9 cellular contexts compared by ENCODE assay signal in the genomic region with DNA sequence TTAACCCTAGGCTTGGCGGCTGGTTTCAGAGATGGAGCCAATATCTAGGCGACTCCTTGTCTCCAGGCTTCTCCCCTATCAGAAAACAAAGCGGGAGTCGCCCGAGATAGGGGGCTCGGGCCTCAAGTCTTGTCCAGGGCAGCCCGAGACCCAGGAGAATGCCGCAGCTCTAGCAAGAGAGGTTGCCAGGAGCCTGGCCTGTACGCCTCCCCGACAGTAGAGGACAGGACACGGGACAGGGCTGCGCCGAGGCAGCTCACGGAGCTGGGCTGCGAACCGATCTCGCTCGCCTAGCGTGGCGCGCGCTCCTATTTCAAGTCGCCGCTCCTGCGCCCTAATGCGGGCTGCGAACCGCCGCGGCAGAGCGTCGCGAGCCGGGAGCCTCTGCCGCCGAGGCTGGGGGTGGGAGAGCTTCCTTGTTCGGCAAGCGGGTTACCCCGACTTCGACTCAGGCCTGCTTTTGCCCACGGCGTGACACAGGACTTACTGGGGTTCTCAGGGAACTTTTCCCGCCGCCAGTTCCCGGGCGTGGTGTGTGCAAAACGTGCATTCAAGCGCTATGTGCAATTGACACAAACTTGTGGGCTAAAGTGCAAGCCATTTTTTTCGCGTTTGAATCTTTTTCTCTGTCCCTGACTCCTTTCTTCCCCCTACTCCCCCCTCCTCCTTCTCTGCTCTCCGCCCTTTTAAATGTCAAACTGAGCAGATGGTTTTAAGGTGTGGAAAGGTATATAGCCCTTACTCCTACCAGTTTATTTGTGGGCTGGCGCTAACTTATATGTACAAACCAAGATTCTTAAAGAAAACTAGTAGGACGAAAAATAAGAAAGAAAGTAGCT. TPM values are rescaled to one million over a fixed set of nuclear protein-coding genes. Genes with fewer than 3 reads are reported as not detected.
A peak's percentile ranks its signal among the peaks of the same experiment; 100 is the strongest.
DNase-seq lines count a peak whose midpoint lies in the region; ATAC-seq lines count a peak whose summit lies in the region.
"Had no signal": no experiment of that assay in that cellular context is flagged by ENCODE, and none has a peak within 500 bp of the region (broad histone marks: within the 10 kb centered on the region; RNA-seq: fewer than 3 reads in every experiment).

No MANE protein-coding gene starts in this region.

- no peak overlapping the region for H3K14ac ChIP-seq in neuronal stem cell (ENCODE audit: low read length)

- ATAC-seq in left ventricle myocardium superior (no peak), GM18517 (IDR thresholded peaks at IDR 0.05; ENCODE audit: unreplicated experiment) (no peak), GM18861 (IDR thresholded peaks at IDR 0.05; ENCODE audit: unreplicated experiment) (no peak)

- H3K18ac ChIP-seq in neuronal stem cell (ENCODE audit: low read length): peak overlapping the region; percentile 91

- H3K36me3 ChIP-seq in H7 (replicated peaks; ENCODE audit: control insufficient read depth, insufficient read depth, low read length) (no peaks in the 10 kb centered on the region), NT2/D1 (ENCODE audit: insufficient read depth, insufficient read length, low read length) (no peaks in the 10 kb centered on the region), neuronal stem cell (replicated peaks in 1 of 2; ENCODE audit: control insufficient read depth in 2 of 2, insufficient read depth in 2 of 2, low read length in 2 of 2) (no peaks in the 10 kb centered on the region)

- H3K4me2 ChIP-seq in neuronal stem cell (ENCODE audit: insufficient read depth, low read length, poor library complexity, severe bottlenecking): peak overlapping the region; percentile 84

- H2BK12ac ChIP-seq in neuronal stem cell (ENCODE audit: low read length): peak overlapping the region; percentile 63

- no peak overlapping the region for H4K8ac ChIP-seq in neuronal stem cell (ENCODE audit: low read depth, low read length)

- H3K9me3 ChIP-seq in NT2/D1 (ENCODE audit: insufficient read depth, low read length) (no peaks in the 10 kb centered on the region), neuronal stem cell (replicated peaks in 1 of 2; ENCODE audit: control insufficient read depth in 2 of 2, insufficient read depth in 1 of 2, low read depth in 1 of 2, low read length in 2 of 2) (no peaks in the 10 kb centered on the region)

- peaks cover 38% of the 10 kb centered on the region for H3K4me1 Mint-ChIP-seq in T-helper 2 cell treated with Interferon-gamma antibody and Interleukin-4, amounts not matched to agents 5 μg/mL and 100 μg/mL, for 36 hours (ENCODE audit: low read depth)

- peaks cover 2% of the 10 kb centered on the region for H3K79me1 ChIP-seq in neuronal stem cell (ENCODE audit: low read depth, low read length)

- H3K4ac ChIP-seq in neuronal stem cell (ENCODE audit: low read length): no peak overlapping the region

- H3K36me3 Mint-ChIP-seq in T-helper 2 cell treated with Interferon-gamma antibody and Interleukin-4, amounts not matched to agents 5 μg/mL and 100 μg/mL, for 36 hours (ENCODE audit: low read depth): peaks cover 6% of the 10 kb centered on the region

- peak overlapping the region; percentile 30 for H3K4me3 ChIP-seq in H7 (ENCODE audit: insufficient read depth, low read depth, low read length)
- H3K4me3 ChIP-seq in NT2/D1 (ENCODE audit: insufficient read length, low read depth): peak overlapping the region; percentile 39
- peak overlapping the region; percentile 31 to 47 for H3K4me3 ChIP-seq in neuronal stem cell (ENCODE audit: low read length in 2 of 2)

- H3K4me1 ChIP-seq in NT2/D1 (ENCODE audit: insufficient read depth, insufficient read length) (peaks cover 9% of the 10 kb centered on the region), neuronal stem cell (ENCODE audit: control insufficient read depth in 2 of 2, insufficient read depth in 1 of 2, low read depth in 1 of 2, low read length in 2 of 2) (peaks cover 35% of the 10 kb centered on the region in 2 donors)

- H2BK5ac ChIP-seq in neuronal stem cell (ENCODE audit: low read length): peak overlapping the region; percentile 49

- H4K91ac ChIP-seq in neuronal stem cell (ENCODE audit: low read depth, low read length, poor library complexity): no peak overlapping the region

- H3K27me3 ChIP-seq in H7 (ENCODE audit: control insufficient read depth, insufficient read depth, low read length): peaks cover 80% of the 10 kb centered on the region
- peaks cover 79% of the 10 kb centered on the region for H3K27me3 ChIP-seq in NT2/D1 (ENCODE audit: insufficient read depth, insufficient read length)
- H3K27me3 ChIP-seq in neuronal stem cell (ENCODE audit: control insufficient read depth in 3 of 3, insufficient read depth in 3 of 3, low read depth in 1 of 3, low read length in 3 of 3): peaks cover 12 to 70% (median 67%) of the 10 kb centered on the region in 3 experiments

- intact Hi-C loops in left ventricle myocardium superior (cut with micrococcal nuclease): no loop called here

- no peak overlapping the region for H2BK15ac ChIP-seq in neuronal stem cell (ENCODE audit: low read length)

- peaks cover 92% of the 10 kb centered on the region for H3K27me3 Mint-ChIP-seq in T-helper 2 cell treated with Interferon-gamma antibody and Interleukin-4, amounts not matched to agents 5 μg/mL and 100 μg/mL, for 36 hours (ENCODE audit: low read depth)

- H3K9ac ChIP-seq in NT2/D1 (ENCODE audit: insufficient read length, low read depth): peak overlapping the region; percentile 66
- peak overlapping the region; percentile 82 for H3K9ac ChIP-seq in neuronal stem cell (ENCODE audit: low read depth, low read length, poor library complexity)

- peak overlapping the region; percentile 89 for H2AFZ ChIP-seq in neuronal stem cell (ENCODE audit: low read length)

- no peak overlapping the region for H3K4me3 Mint-ChIP-seq in T-helper 2 cell treated with Interferon-gamma antibody and Interleukin-4, amounts not matched to agents 5 μg/mL and 100 μg/mL, for 36 hours
- H3K4me3 Mint-ChIP-seq: dendritic cell treated with granulocyte-macrophage colony-stimulating factor and Interleukin-4, amounts not matched to agents 40 ng/mL and 50 ng/mL, for 4 days had no signal

- H2AK5ac ChIP-seq in neuronal stem cell (ENCODE audit: low read depth, low read length): no peak overlapping the region

- no peak overlapping the region for H2BK120ac ChIP-seq in neuronal stem cell (ENCODE audit: low read depth, low read length)

- H3K9me3 Mint-ChIP-seq in T-helper 2 cell treated with Interferon-gamma antibody and Interleukin-4, amounts not matched to agents 5 μg/mL and 100 μg/mL, for 36 hours: no peaks in the 10 kb centered on the region

- no CpG with 5 or more reads among the region's 53 CpGs for WGBS in neuronal stem cell (ENCODE audit: extremely low coverage in 2 of 2, insufficient read length in 2 of 2, insufficient replicate concordance in 1 of 2), 2 donors

- H3K27ac ChIP-seq in neuronal stem cell (replicated peaks; ENCODE audit: low read length): no peak overlapping the region

- peak overlapping the region; percentile 39 for H3K23ac ChIP-seq in neuronal stem cell (ENCODE audit: low read depth, low read length, poor library complexity)

- peak; percentile 72 for DNase-seq in H7
- no peak for DNase-seq in NT2/D1 (ENCODE audit: low read depth, low spot score)
- DNase-seq in left ventricle myocardium superior: peak; percentile 48
- DNase-seq in neuronal stem cell (ENCODE audit: low spot score): no peak
- no peak for DNase-seq in T-helper 2 cell treated with Interferon-gamma antibody and Interleukin-4, amounts not matched to agents 5 μg/mL and 100 μg/mL, for 36 hours (ENCODE audit: low spot score)
- DNase-seq: EL had no signal

- H3K27ac Mint-ChIP-seq in T-helper 2 cell treated with Interferon-gamma antibody and Interleukin-4, amounts not matched to agents 5 μg/mL and 100 μg/mL, for 36 hours: no peak overlapping the region
- H3K27ac Mint-ChIP-seq: dendritic cell treated with granulocyte-macrophage colony-stimulating factor and Interleukin-4, amounts not matched to agents 40 ng/mL and 50 ng/mL, for 4 days had no signal

RNA-seq across cellular contexts. Expression of a gene that starts 2.4 kb away (rescaled TPM):
- 2.3 and 2.9 TPM in 2 replicates for total RNA-seq in H7 (2014; rRNA removed; shearing (Covaris generic))
- 95.0 TPM for total RNA-seq in left ventricle myocardium superior
- 2.1 TPM for polyA plus RNA-seq in neuronal stem cell (2013, experiment 1 of 2)
- 2.3 TPM for polyA plus RNA-seq in neuronal stem cell (2013, experiment 2 of 2)

Comparison
In these comparisons a context has a peak if more than half of its experiments do, and no peak if none do; other contexts are left out.
1. DNase-seq: peak in H7 (single experiment) and left ventricle myocardium superior (single experiment); none in NT2/D1 (single experiment), neuronal stem cell (single experiment) and T-helper 2 cell treated with Interferon-gamma antibody and Interleukin-4, amounts not matched to agents 5 μg/mL and 100 μg/mL, for 36 hours (single experiment).
2. RNA of a gene that starts 2.4 kb away (total RNA-seq): 95.0 TPM in left ventricle myocardium superior (single experiment); 2.3 to 2.9 TPM in H7; every median in the first group is over 10 times any median in the second.
3. Peak in every context shown above with its lines, with median percentiles within 50 percentile points of each other: H3K4me3 ChIP-seq.